In the genomic region with DNA sequence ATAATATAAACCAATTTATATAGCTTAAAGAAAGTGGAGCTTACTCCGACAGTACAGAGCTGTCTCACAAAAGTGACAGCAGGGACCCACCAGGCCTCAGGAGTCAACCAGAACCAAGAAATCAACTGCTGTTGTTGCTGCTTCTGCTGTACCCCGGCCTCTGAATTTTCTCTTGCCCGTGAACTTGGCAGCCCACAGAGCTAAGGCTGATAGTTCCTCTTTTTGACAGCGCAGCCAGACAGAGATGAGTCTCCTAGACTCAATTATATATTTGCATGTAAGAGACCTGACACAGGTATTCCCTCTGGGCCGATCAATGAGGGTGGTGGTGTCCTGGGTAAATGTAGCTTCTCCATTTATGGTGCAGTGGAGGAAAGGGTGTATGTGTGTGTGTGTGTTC, we compare ENCODE assay signal across 14 cellular contexts.
DNase-seq lines count a peak whose midpoint lies in the region; ATAC-seq and TF ChIP-seq lines count a peak whose summit lies in the region.
"Had no signal": no experiment of that assay in that cellular context is flagged by ENCODE, and none has a peak within 500 bp of the region (broad histone marks: within the 10 kb centered on the region; RNA-seq: fewer than 3 reads in every experiment).

No MANE protein-coding gene starts in this region.

- no TSS peak for BruUV-seq in MCF 10A (replicated peaks; lab: Mats Ljungman, UMichigan)

- CTCF ChIA-PET in activated B cell treated with CpG ODN at 0.5 μM for 24 hours (lab: Charles Lee) (interaction anchor here (1.1 kb wide), 1 partner anchor 55 kb away, joined by 3 read pairs; no protein-coding TSS in a partner anchor), MCF 10A (lab: Yijun Ruan, JAX) (interaction anchor here (0.6 to 2.9 kb wide), 12 partner anchors 11 to 323 kb away, joined by 3 to 12 read pairs (median 4); no protein-coding TSS in a partner anchor)

- ATAC-seq in GM18873 (IDR thresholded peaks at IDR 0.05; ENCODE audit: low FRiP score, unreplicated experiment) (peak; percentile 96), GM21786 (IDR thresholded peaks at IDR 0.05; ENCODE audit: unreplicated experiment) (peak; percentile 99), HG03378 (IDR thresholded peaks at IDR 0.05; ENCODE audit: unreplicated experiment) (peak; percentile 100), activated B cell treated with CpG ODN at 0.5 μM for 24 hours (ENCODE audit: low read depth) (peak; percentile 96)
- ATAC-seq: HCT116 had no signal

- H3K27me3 Mint-ChIP-seq in activated B cell treated with CpG ODN at 0.5 μM for 24 hours, result peaks cover 5% of the 10 kb centered on the region
- H3K27me3 Mint-ChIP-seq in MCF 10A (ENCODE audit: insufficient read depth, unreplicated experiment), result no peaks in the 10 kb centered on the region

- H3K4me1 Mint-ChIP-seq in activated B cell treated with CpG ODN at 0.5 μM for 24 hours (peaks cover 7% of the 10 kb centered on the region), MCF 10A (ENCODE audit: insufficient read depth, unreplicated experiment) (peaks cover 48% of the 10 kb centered on the region)

- no peak overlapping the region for H3K27ac Mint-ChIP-seq in activated B cell treated with CpG ODN at 0.5 μM for 24 hours
- H3K27ac Mint-ChIP-seq in MCF 10A (ENCODE audit: low read depth, unreplicated experiment), result no peak overlapping the region

- H3K36me3 Mint-ChIP-seq in activated B cell treated with CpG ODN at 0.5 μM for 24 hours (ENCODE audit: low read depth), result no peaks in the 10 kb centered on the region
- no peaks in the 10 kb centered on the region for H3K36me3 Mint-ChIP-seq in MCF 10A (ENCODE audit: insufficient read depth, unreplicated experiment)

- DNase-seq in activated B cell treated with CpG ODN at 0.5 μM for 24 hours, result no peak
- no peak for DNase-seq in activated CD4-positive, alpha-beta T cell treated with anti-CD3 and anti-CD28 coated beads for 48 hours
- DNase-seq in ureter (ENCODE audit: low spot score), result no peak
- no peak for DNase-seq in NCI-H2081 treated with DMSO at 0.1 percent for 48 hours (lab: John Stamatoyannopoulos, UW)
- no peak for DNase-seq in MCF 10A (ENCODE audit: unreplicated experiment)
- DNase-seq: activated effector memory CD4-positive, alpha-beta T cell treated with Interleukin-2 at 50 U/mL for 16 hours; NCI-H2081; stimulated activated CD4-positive, alpha-beta T cell treated with anti-CD3 and anti-CD28 coated beads, Interleukin-4, amount 100 ng/mL, for 1 hour; T-helper 2 cell; transverse colon had no signal

- intact Hi-C loops in activated B cell treated with CpG ODN at 0.5 μM for 24 hours (cut with micrococcal nuclease) (loop anchor here (2.0 kb wide), 1 partner anchor 112 kb away; no protein-coding TSS in a partner anchor), MCF 10A (cut with micrococcal nuclease) (loop anchor here (5.0 kb wide), 1 partner anchor 108 kb away; a partner anchor contains a TSS)

- TF ChIP-seq CTCF in activated B cell treated with CpG ODN at 0.5 μM for 24 hours (IDR thresholded peaks at IDR 0.05) (no peak), MCF 10A (IDR thresholded peaks at IDR 0.05; ENCODE audit: unreplicated experiment) (no peak)

- POLR2A ChIA-PET in activated B cell treated with CpG ODN at 0.5 μM for 24 hours (lab: Charles Lee), result interaction anchor here (0.8 kb wide), 1 partner anchor 184 kb away, joined by 3 read pairs; no protein-coding TSS in a partner anchor
- POLR2A ChIA-PET in MCF 10A (lab: Yijun Ruan, JAX), result interaction anchor here (1.0 to 7.2 kb wide), 5 partner anchors 10 to 111 kb away, joined by 3 to 40 read pairs (median 4); no protein-coding TSS in a partner anchor

- H3K4me3 Mint-ChIP-seq in activated B cell treated with CpG ODN at 0.5 μM for 24 hours (no peak overlapping the region), MCF 10A (ENCODE audit: unreplicated experiment) (no peak overlapping the region)

- H3K9me3 Mint-ChIP-seq in activated B cell treated with CpG ODN at 0.5 μM for 24 hours, result peaks cover 3% of the 10 kb centered on the region
- H3K9me3 Mint-ChIP-seq in MCF 10A (ENCODE audit: unreplicated experiment), result peaks cover 9% of the 10 kb centered on the region
